ENCODE assay signal across 8 cellular contexts in genomic region chr1:220044683-220045355, GRCh38. TPM values are rescaled to one million over a fixed set of nuclear protein-coding genes. Genes with fewer than 3 reads are reported as not detected.
DNase-seq lines count a peak whose midpoint lies in the region; ATAC-seq, FAIRE-seq and TF ChIP-seq lines count a peak whose summit lies in the region.

No MANE protein-coding gene starts in this region.

- no peaks in the 10 kb centered on the region for H3K27me3 Mint-ChIP-seq in CD4-positive, alpha-beta T cell
- H3K27me3 Mint-ChIP-seq in natural killer cell (ENCODE audit: low read depth in 2 of 2), result no peaks in the 10 kb centered on the region

- H3K36me3 ChIP-seq in bronchial epithelial cell (ENCODE audit: control insufficient read depth, insufficient read depth, low read length), result peaks cover 1% of the 10 kb centered on the region

- H3K4me3 Mint-ChIP-seq in CD4-positive, alpha-beta T cell, result peak overlapping the region; percentile 97
- peak overlapping the region; percentile 98 for H3K4me3 Mint-ChIP-seq in natural killer cell

- no peak for DNase-seq in CD4-positive, alpha-beta T cell
- DNase-seq in LNCaP clone FGC (ENCODE audit: low read depth), result no peak
- no peak for DNase-seq in bronchial epithelial cell (ENCODE audit: low read depth)
- DNase-seq in natural killer cell, result no peak
- DNase-seq in NCI-H1930 (lab: John Stamatoyannopoulos, UW), result no peak
- DNase-seq in C1 segment of cervical spinal cord (lab: John Stamatoyannopoulos, UW), result no peak

- no peaks in the 10 kb centered on the region for H3K9me3 Mint-ChIP-seq in CD4-positive, alpha-beta T cell
- no peaks in the 10 kb centered on the region for H3K9me3 Mint-ChIP-seq in natural killer cell

- peaks cover 37% of the 10 kb centered on the region for H3K4me1 Mint-ChIP-seq in CD4-positive, alpha-beta T cell (ENCODE audit: low read depth)
- peaks cover 25 to 27% of the 10 kb centered on the region in 2 donors for H3K4me1 Mint-ChIP-seq in natural killer cell

- no peak for ATAC-seq in CD4-positive, alpha-beta T cell (ENCODE audit: poor library complexity)
- ATAC-seq in natural killer cell, result no peak
- ATAC-seq in HG03159 (IDR thresholded peaks at IDR 0.05; ENCODE audit: unreplicated experiment), result no peak
- ATAC-seq in HG03354 (IDR thresholded peaks at IDR 0.05; ENCODE audit: poor library complexity, severe bottlenecking, unreplicated experiment), result no peak

- CTCF ChIA-PET in CD4-positive, alpha-beta T cell (lab: Charles Lee), result interaction anchor here (0.7 kb wide), 1 partner anchor 23 kb away, joined by 3 read pairs; no protein-coding TSS in a partner anchor

- no peaks in the 10 kb centered on the region for H3K27me3 ChIP-seq in CD4-positive, alpha-beta T cell (ENCODE audit: control insufficient read depth, insufficient read depth, low read length)
- H3K27me3 ChIP-seq in bronchial epithelial cell (ENCODE audit: control insufficient read depth, insufficient read depth, low read length), result no peaks in the 10 kb centered on the region

- H3K27ac Mint-ChIP-seq in CD4-positive, alpha-beta T cell, result peak overlapping the region; percentile 91
- peak overlapping the region; percentile 94 to 96 for H3K27ac Mint-ChIP-seq in natural killer cell

- no peaks in the 10 kb centered on the region for H3K9me3 ChIP-seq in CD4-positive, alpha-beta T cell (ENCODE audit: control insufficient read depth, low read length)

- FAIRE-seq in bronchial epithelial cell (lab: Jason Lieb, UNC), result no peak

- H3K36me3 Mint-ChIP-seq in CD4-positive, alpha-beta T cell (ENCODE audit: low read depth), result peaks cover 20% of the 10 kb centered on the region
- H3K36me3 Mint-ChIP-seq in natural killer cell, result no peaks in the 10 kb centered on the region

- peak overlapping the region; percentile 52 for H3K27ac ChIP-seq in CD4-positive, alpha-beta T cell (ENCODE audit: low read depth, low read length)

- POLR2A ChIA-PET in CD4-positive, alpha-beta T cell (lab: Charles Lee), result interaction anchor here (0.7 to 1.2 kb wide), 2 partner anchors 24 to 45 kb away, joined by 3 to 4 read pairs; partner anchors contain the start of gene BPNT1

- peak overlapping the region; percentile 98 for H3K4me3 ChIP-seq in LNCaP clone FGC (ENCODE audit: low read depth, low read length)
- H3K4me3 ChIP-seq in bronchial epithelial cell (ENCODE audit: low read depth, low read length), result peak overlapping the region; percentile 100

- intact Hi-C loops in CD4-positive, alpha-beta T cell (cut with DNase I, micrococcal nuclease), result loop anchor here in 1 of 2 experiments (5.0 kb wide), 2 partner anchors 227 to 873 kb away; partner anchors contain the start of genes LYPLAL1 and RAB3GAP2
- intact Hi-C loops in natural killer cell (cut with micrococcal nuclease), result no loop called here

- TF ChIP-seq CTCF in CD4-positive, alpha-beta T cell (IDR thresholded peaks at IDR 0.05), result no peak
- TF ChIP-seq CTCF in LNCaP clone FGC (IDR thresholded peaks at IDR 0.05; ENCODE audit: control insufficient read depth, extremely low read depth, insufficient read depth) (no peak), bronchial epithelial cell (IDR thresholded peaks at IDR 0.05; ENCODE audit: insufficient read depth, low read length, severe bottlenecking) (no peak), natural killer cell (IDR thresholded peaks at IDR 0.05) (no peak)

RNA-seq across cellular contexts. Expression of gene EPRS1, which starts 1.5 kb away (rescaled TPM):
- total RNA-seq in CD4-positive, alpha-beta T cell, result 10 to 100 TPM; 37.4 to 39.6 TPM
- 165 and 212 TPM in 2 replicates for total RNA-seq in bronchial epithelial cell
- 10 to 100 TPM; 46.8 to 61.2 (median 47.4) TPM for total RNA-seq in natural killer cell

RNA-seq across cellular contexts. Expression of gene BPNT1, which starts 44.8 kb away (rescaled TPM):
- total RNA-seq in CD4-positive, alpha-beta T cell, result 1 to 10 TPM; 1.1 to 2.5 TPM
- 14.6 and 17.6 TPM in 2 replicates for total RNA-seq in bronchial epithelial cell
- 10 to 100 TPM in 1 of 3 donors, 1 to 10 TPM in 2; 8.8 to 11.6 (median 8.9) TPM for total RNA-seq in natural killer cell

RNA-seq across cellular contexts. Expression of gene IARS2, which starts 49.1 kb away (rescaled TPM):
- 10 to 100 TPM; 18.9 to 19.0 TPM for total RNA-seq in CD4-positive, alpha-beta T cell
- total RNA-seq in bronchial epithelial cell, result 107 and 113 TPM in 2 replicates
- total RNA-seq in natural killer cell, result 10 to 100 TPM; 27.5 to 35.0 (median 34.0) TPM
